In genomic region chr22:37982151-37982838, GRCh38 we compare ENCODE assay signal across 22 cellular contexts. TPM values are rescaled to one million over a fixed set of nuclear protein-coding genes. Genes with fewer than 3 reads are reported as not detected.
A peak's percentile ranks its signal among the peaks of the same experiment; 100 is the strongest.
DNase-seq lines count a peak whose midpoint lies in the region; ATAC-seq, FAIRE-seq and TF ChIP-seq lines count a peak whose summit lies in the region.
"Had no signal": no experiment of that assay in that cellular context is flagged by ENCODE, and none has a peak within 500 bp of the region (broad histone marks: within the 10 kb centered on the region; RNA-seq: fewer than 3 reads in every experiment).

No MANE protein-coding gene starts in this region.

- H3K9ac ChIP-seq in HepG2 (ENCODE audit: insufficient read depth, low read depth, low read length) (no peak overlapping the region), stomach smooth muscle (ENCODE audit: low read length in 2 of 2) (no peak overlapping the region)

- intact Hi-C loops in HepG2 (cut with micrococcal nuclease; ENCODE audit: unreplicated experiment) (no loop called here), esophagus squamous epithelium (cut with DNase I) (no loop called here)

- POLR2A ChIA-PET in RWPE1 (lab: Yijun Ruan, JAX; ENCODE audit: low non-redundant PET) (no interaction called here), HepG2 (lab: Yijun Ruan, JAX) (interaction anchor here (1.0 to 1.6 kb wide), 3 partner anchors 12 to 138 kb away, joined by 3 to 4 read pairs (median 3); partner anchors contain the start of genes ANKRD54, C22orf23 and POLR2F)

- TF ChIP-seq POLR2A in HepG2 (IDR thresholded peaks at IDR 0.05; ENCODE audit: insufficient read depth in 1 of 2, low read depth in 2 of 2, low read length in 2 of 2): no peak
- no peak for TF ChIP-seq POLR2A in esophagus squamous epithelium (IDR thresholded peaks at IDR 0.05)

- no peak for TF ChIP-seq EP300 in HepG2 (IDR thresholded peaks at IDR 0.05; ENCODE audit: low read depth in 2 of 2, low read length in 2 of 2)
- no peak for TF ChIP-seq EP300 in HepG2 (CRISPR knock-in tag; IDR thresholded peaks at IDR 0.05; ENCODE audit: borderline replicate concordance)

- WGBS in HepG2 (ENCODE audit: low lambda C conversion rate): 50% methylated on average over 10 of the region's 10 CpGs
- WGBS in esophagus squamous epithelium, 2 donors: 82 to 100% methylated on average over 5 to 7 of the region's 10 CpGs

- H3K4me1 Mint-ChIP-seq in HFFc6 (ENCODE audit: low read depth): no peaks in the 10 kb centered on the region

- TF ChIP-seq RAD21 in HepG2 (CRISPR knock-in tag; IDR thresholded peaks at IDR 0.05): no peak

- no peaks in the 10 kb centered on the region for H3K9me3 ChIP-seq in HepG2 (ENCODE audit: low read length)
- no peaks in the 10 kb centered on the region for H3K9me3 ChIP-seq in stomach smooth muscle (ENCODE audit: control insufficient read depth in 2 of 2, low read length in 2 of 2)
- H3K9me3 ChIP-seq in esophagus squamous epithelium: no peaks in the 10 kb centered on the region
- H3K9me3 ChIP-seq: psoas muscle, tibial artery had no signal

- no peaks in the 10 kb centered on the region for H4K20me1 ChIP-seq in HepG2 (ENCODE audit: insufficient read depth, low read length)

- no peaks in the 10 kb centered on the region for H3K36me3 Mint-ChIP-seq in HFFc6 (ENCODE audit: low read depth)

- H3K4me3 ChIP-seq in coronary artery: peak overlapping the region; percentile 21
- H3K4me3 ChIP-seq in HepG2 (replicated peaks in 1 of 3; ENCODE audit: insufficient read depth in 1 of 3, low read depth in 2 of 3, low read length in 3 of 3): peak overlapping the region in 1 of 3 experiments; percentile 17; a peak in 1 of 6 replicates
- H3K4me3 ChIP-seq in stomach smooth muscle (ENCODE audit: low read length in 2 of 2): peak overlapping the region; percentile 35 to 42
- H3K4me3 ChIP-seq in esophagus squamous epithelium: peak overlapping the region in 2 of 4 donors; percentile 0 to 23
- H3K4me3 ChIP-seq: psoas muscle, tibial artery had no signal

- no peaks in the 10 kb centered on the region for H3K36me3 ChIP-seq in HepG2 (replicated peaks in 1 of 2; ENCODE audit: control insufficient read depth in 1 of 2, insufficient read depth in 2 of 2, low read length in 2 of 2)
- no peaks in the 10 kb centered on the region for H3K36me3 ChIP-seq in stomach smooth muscle (ENCODE audit: control insufficient read depth in 2 of 2, insufficient read depth in 2 of 2, low read length in 2 of 2)
- H3K36me3 ChIP-seq in esophagus squamous epithelium: peaks cover 0 to 10% (median 0%) of the 10 kb centered on the region in 3 donors

- no peak for TF ChIP-seq CTCF in RWPE1 (conservative IDR thresholded peaks at IDR 0.05; ENCODE audit: low read depth)
- no peak for TF ChIP-seq CTCF in coronary artery (IDR thresholded peaks at IDR 0.05)
- no peak for TF ChIP-seq CTCF in HepG2 (CRISPR knock-in tag; IDR thresholded peaks at IDR 0.05)
- no peak for TF ChIP-seq CTCF in HFFc6 (IDR thresholded peaks at IDR 0.05)
- no peak for TF ChIP-seq CTCF in esophagus squamous epithelium (IDR thresholded peaks at IDR 0.05)

- no peak for FAIRE-seq in HepG2 (lab: Jason Lieb, UNC)

- H3K27me3 ChIP-seq in HepG2 (ENCODE audit: control insufficient read depth in 1 of 2, insufficient read depth in 2 of 2, low read length in 2 of 2) (no peaks in the 10 kb centered on the region), stomach smooth muscle (ENCODE audit: control insufficient read depth in 1 of 2, insufficient read depth in 2 of 2, low read length in 2 of 2) (no peaks in the 10 kb centered on the region), esophagus squamous epithelium (no peaks in the 10 kb centered on the region)
- H3K27me3 ChIP-seq: tibial artery had no signal

- peaks cover 2% of the 10 kb centered on the region; the same call in 1 of the 2 replicates for H3K27me3 Mint-ChIP-seq in HFFc6 (ENCODE audit: insufficient read depth)

- peak overlapping the region; percentile 63 for H3K4me2 ChIP-seq in HepG2 (ENCODE audit: low read depth, low read length)

- CTCF ChIA-PET in RWPE1 (lab: Yijun Ruan, JAX) (no interaction called here), HepG2 (lab: Yijun Ruan, JAX; ENCODE audit: low intra/inter-chr PET ratio, low total read pairs) (no interaction called here)

- BruUV-seq in HepG2 (replicated peaks; lab: Mats Ljungman, UMichigan): no TSS peak

- H3K4me1 ChIP-seq in HepG2 (ENCODE audit: insufficient read depth, low read length) (peaks cover 39% of the 10 kb centered on the region), stomach smooth muscle (ENCODE audit: control insufficient read depth, insufficient read depth, low read length) (no peaks in the 10 kb centered on the region), esophagus squamous epithelium (no peaks in the 10 kb centered on the region)
- H3K4me1 ChIP-seq: psoas muscle had no signal

- DNase-seq in RWPE1 (ENCODE audit: low spot score) (no peak), coronary artery (ENCODE audit: low spot score) (no peak), HepG2 (ENCODE audit: low spot score) (no peak), HFFc6 (no peak), NCI-H2227 (lab: John Stamatoyannopoulos, UW; ENCODE audit: unreplicated experiment) (no peak), esophagus squamous epithelium (lab: John Stamatoyannopoulos, UW) (no peak)
- DNase-seq: activated CD4-positive, alpha-beta T cell treated with anti-CD3 and anti-CD28 coated beads, Interleukin-2, amount 50 U/mL, for 4 hours; activated gamma-delta T cell treated with Interleukin-2 at 50 U/mL for 16 hours; cerebellar nuclear complex; NCI-H69; psoas muscle; SHP77 treated with DMSO at 0.1 percent for 48 hours; tibial artery had no signal

- H2AFZ ChIP-seq in HepG2 (ENCODE audit: low read length): no peak overlapping the region

- peak; percentile 20 for ATAC-seq in HepG2
- no peak for ATAC-seq in HG02759 (IDR thresholded peaks at IDR 0.05; ENCODE audit: unreplicated experiment)

- H3K27ac ChIP-seq in RWPE1 (peak overlapping the region; percentile 7; the same call in 1 of the 2 replicates), coronary artery (peak overlapping the region in 1 of 2 donors; percentile 56), HepG2 (ENCODE audit: extremely low read length, insufficient read depth, low read length) (peak overlapping the region; percentile 34), stomach smooth muscle (ENCODE audit: low read length) (no peak overlapping the region), esophagus squamous epithelium (no peak overlapping the region)
- H3K27ac ChIP-seq: psoas muscle, tibial artery had no signal

- H3K79me2 ChIP-seq in HepG2 (ENCODE audit: insufficient read depth, low read length): no peaks in the 10 kb centered on the region

- H3K4me3 Mint-ChIP-seq in HFFc6: no peak overlapping the region
- H3K4me3 Mint-ChIP-seq: nephron progenitor cell had no signal

- no peak overlapping the region for H3K27ac Mint-ChIP-seq in HFFc6
- H3K27ac Mint-ChIP-seq: mesothelial cell of epicardium, nephron progenitor cell had no signal

- in situ Hi-C loops in HepG2 (cut with HindIII; ENCODE audit: extremely low pct_ligation_motif_present, low pct_unique_long_range_greater_than_20kb): no loop called here

- H3K9me3 Mint-ChIP-seq in HFFc6: no peaks in the 10 kb centered on the region
- H3K9me3 Mint-ChIP-seq: mesothelial cell of epicardium, nephron progenitor cell had no signal

RNA-seq across cellular contexts. Expression of gene SOX10, which starts 2.1 kb away (rescaled TPM):
- total RNA-seq in HepG2 (2016; rRNA removed; fragmentation: Illumina TruSeq; extraction: Trizol) (not detected in 2 replicates), esophagus squamous epithelium (1 to 10 TPM in 2 of 4 donors, under 1 TPM in 1, not detected in 1; 0.44 to 1.7 (median 1.5) TPM)
- total RNA-seq in HepG2 (2016; cell fraction: cytosol; rRNA removed; fragmentation: Illumina TruSeq; extraction: Trizol; ENCODE audit: low read depth): not detected in 2 replicates
- not detected in 2 replicates for total RNA-seq in HepG2 (2016; cell fraction: insoluble cytoplasmic fraction; rRNA removed; fragmentation: Illumina TruSeq; extraction: Trizol)
- not detected in 2 replicates for total RNA-seq in HepG2 (2016; cell fraction: membrane; rRNA removed; fragmentation: Illumina TruSeq; extraction: Trizol)
- total RNA-seq in HepG2 (2016; cell fraction: nucleus; rRNA removed; fragmentation: Illumina TruSeq; extraction: Trizol): not detected in 2 replicates
- not detected in 2 replicates for polyA plus RNA-seq in HepG2 (2011; rRNA removed)
- polyA plus RNA-seq in HepG2 (2011; cell fraction: cytosol; rRNA removed): not detected in 2 replicates
- not detected in 2 replicates for polyA plus RNA-seq in HepG2 (2011; cell fraction: nucleus; rRNA removed)
- 0.04 TPM in 1 of 2 replicates, not detected in the other for polyA plus RNA-seq in HepG2 (2012)
- not detected in 2 replicates for polyA plus RNA-seq in HepG2 (2016; cell fraction: cytosol; fragmentation: Illumina TruSeq; extraction: Trizol; ENCODE audit: low read depth)
- polyA plus RNA-seq in HepG2 (2016; cell fraction: insoluble cytoplasmic fraction; fragmentation: Illumina TruSeq; extraction: Trizol; ENCODE audit: low read depth): not detected in 2 replicates
- polyA plus RNA-seq in HepG2 (2016; cell fraction: membrane; fragmentation: Illumina TruSeq; extraction: Trizol; ENCODE audit: low read depth): not detected in 2 replicates
- not detected in 2 replicates for polyA plus RNA-seq in HepG2 (2016; cell fraction: nucleus; fragmentation: Illumina TruSeq; extraction: Trizol; ENCODE audit: insufficient read depth, low read depth)
- not detected in 2 replicates for polyA minus RNA-seq in HepG2 (2011; rRNA and poly(A)+ RNA removed; ENCODE audit: low replicate concordance)
- not detected in 2 replicates for polyA minus RNA-seq in HepG2 (2011; cell fraction: cytosol; rRNA and poly(A)+ RNA removed)
- not detected in 2 replicates for polyA minus RNA-seq in HepG2 (2011; cell fraction: nucleus; rRNA and poly(A)+ RNA removed)
- not detected for total RNA-seq in HFFc6 (2021; fragmentation: NEBNext Ultra II Directional; extraction: Animal tissue kit (Norgen Biotek cat#: 25700))
- total RNA-seq: Daoy; HT-29; kidney epithelial cell; LHCN-M2; T-helper 1 cell treated with Interleukin-12 subunit alpha and Interleukin-12 subunit beta and Interleukin-4 antibody, amounts not matched to agents 30 ng/mL and 1 ng/mL, for 36 hours had no signal

RNA-seq across cellular contexts. Expression of gene POLR2F, which starts 28.8 kb away (rescaled TPM):
- total RNA-seq in HepG2 (2016; rRNA removed; fragmentation: Illumina TruSeq; extraction: Trizol): 135 and 147 TPM in 2 replicates
- total RNA-seq in HepG2 (2016; cell fraction: cytosol; rRNA removed; fragmentation: Illumina TruSeq; extraction: Trizol; ENCODE audit: low read depth): 107 and 130 TPM in 2 replicates
- total RNA-seq in HepG2 (2016; cell fraction: insoluble cytoplasmic fraction; rRNA removed; fragmentation: Illumina TruSeq; extraction: Trizol): 141 and 150 TPM in 2 replicates
- total RNA-seq in HepG2 (2016; cell fraction: membrane; rRNA removed; fragmentation: Illumina TruSeq; extraction: Trizol): 184 and 188 TPM in 2 replicates
- 49.0 and 50.7 TPM in 2 replicates for total RNA-seq in HepG2 (2016; cell fraction: nucleus; rRNA removed; fragmentation: Illumina TruSeq; extraction: Trizol)
- polyA plus RNA-seq in HepG2 (2011; rRNA removed): 136 and 158 TPM in 2 replicates
- polyA plus RNA-seq in HepG2 (2011; cell fraction: cytosol; rRNA removed): 155 and 221 TPM in 2 replicates
- polyA plus RNA-seq in HepG2 (2011; cell fraction: nucleus; rRNA removed): 72.1 and 83.3 TPM in 2 replicates
- 135 and 152 TPM in 2 replicates for polyA plus RNA-seq in HepG2 (2012)
- 196 and 219 TPM in 2 replicates for polyA plus RNA-seq in HepG2 (2016; cell fraction: cytosol; fragmentation: Illumina TruSeq; extraction: Trizol; ENCODE audit: low read depth)
- polyA plus RNA-seq in HepG2 (2016; cell fraction: insoluble cytoplasmic fraction; fragmentation: Illumina TruSeq; extraction: Trizol; ENCODE audit: low read depth): 220 TPM in 2 replicates
- 238 and 251 TPM in 2 replicates for polyA plus RNA-seq in HepG2 (2016; cell fraction: membrane; fragmentation: Illumina TruSeq; extraction: Trizol; ENCODE audit: low read depth)
- polyA plus RNA-seq in HepG2 (2016; cell fraction: nucleus; fragmentation: Illumina TruSeq; extraction: Trizol; ENCODE audit: insufficient read depth, low read depth): 117 and 120 TPM in 2 replicates
- 30.1 and 40.6 TPM in 2 replicates for polyA minus RNA-seq in HepG2 (2011; rRNA and poly(A)+ RNA removed; ENCODE audit: low replicate concordance)
- 33.1 TPM in 2 replicates for polyA minus RNA-seq in HepG2 (2011; cell fraction: cytosol; rRNA and poly(A)+ RNA removed)
- polyA minus RNA-seq in HepG2 (2011; cell fraction: nucleus; rRNA and poly(A)+ RNA removed): 14.9 and 15.7 TPM in 2 replicates
- 100 to 1,000 TPM in 4 of 6 experiments, 10 to 100 TPM in 2; 91.6 to 130 (median 107) TPM for total RNA-seq in HFFc6 (2021; fragmentation: NEBNext Ultra II Directional; extraction: Animal tissue kit (Norgen Biotek cat#: 25700))
- 10 to 100 TPM; 31.7 to 56.1 (median 46.9) TPM for total RNA-seq in esophagus squamous epithelium

RNA-seq across cellular contexts. Expression of gene C22orf23, which starts 28.9 kb away (rescaled TPM):
- total RNA-seq in HepG2 (2016; rRNA removed; fragmentation: Illumina TruSeq; extraction: Trizol): 0.24 and 0.32 TPM in 2 replicates
- 0.40 and 0.44 TPM in 2 replicates for total RNA-seq in HepG2 (2016; cell fraction: cytosol; rRNA removed; fragmentation: Illumina TruSeq; extraction: Trizol; ENCODE audit: low read depth)
- 0.22 and 0.28 TPM in 2 replicates for total RNA-seq in HepG2 (2016; cell fraction: insoluble cytoplasmic fraction; rRNA removed; fragmentation: Illumina TruSeq; extraction: Trizol)
- 0.68 and 1.1 TPM in 2 replicates for total RNA-seq in HepG2 (2016; cell fraction: membrane; rRNA removed; fragmentation: Illumina TruSeq; extraction: Trizol)
- total RNA-seq in HepG2 (2016; cell fraction: nucleus; rRNA removed; fragmentation: Illumina TruSeq; extraction: Trizol): 0.50 TPM in 2 replicates
- 0.21 and 0.24 TPM in 2 replicates for polyA plus RNA-seq in HepG2 (2011; rRNA removed)
- 0.13 and 0.25 TPM in 2 replicates for polyA plus RNA-seq in HepG2 (2011; cell fraction: cytosol; rRNA removed)
- 0.34 and 0.45 TPM in 2 replicates for polyA plus RNA-seq in HepG2 (2011; cell fraction: nucleus; rRNA removed)
- 0.21 and 0.31 TPM in 2 replicates for polyA plus RNA-seq in HepG2 (2012)
- 0.36 and 0.62 TPM in 2 replicates for polyA plus RNA-seq in HepG2 (2016; cell fraction: cytosol; fragmentation: Illumina TruSeq; extraction: Trizol; ENCODE audit: low read depth)
- polyA plus RNA-seq in HepG2 (2016; cell fraction: insoluble cytoplasmic fraction; fragmentation: Illumina TruSeq; extraction: Trizol; ENCODE audit: low read depth): 0.39 and 0.41 TPM in 2 replicates
- 0.43 and 0.85 TPM in 2 replicates for polyA plus RNA-seq in HepG2 (2016; cell fraction: membrane; fragmentation: Illumina TruSeq; extraction: Trizol; ENCODE audit: low read depth)
- 0.55 TPM in 1 of 2 replicates, not detected in the other for polyA plus RNA-seq in HepG2 (2016; cell fraction: nucleus; fragmentation: Illumina TruSeq; extraction: Trizol; ENCODE audit: insufficient read depth, low read depth)
- polyA minus RNA-seq in HepG2 (2011; rRNA and poly(A)+ RNA removed; ENCODE audit: low replicate concordance): 0.21 and 0.34 TPM in 2 replicates
- not detected in 2 replicates for polyA minus RNA-seq in HepG2 (2011; cell fraction: cytosol; rRNA and poly(A)+ RNA removed)
- 0.77 TPM in 1 of 2 replicates, not detected in the other for polyA minus RNA-seq in HepG2 (2011; cell fraction: nucleus; rRNA and poly(A)+ RNA removed)
- under 1 TPM; 0.43 to 0.73 (median 0.54) TPM for total RNA-seq in HFFc6 (2021; fragmentation: NEBNext Ultra II Directional; extraction: Animal tissue kit (Norgen Biotek cat#: 25700))
- under 1 TPM in 2 of 4 donors, not detected in 2; 0.13 to 0.38 TPM for total RNA-seq in esophagus squamous epithelium
- total RNA-seq: HT-29; kidney epithelial cell; T-helper 1 cell treated with Interleukin-12 subunit alpha and Interleukin-12 subunit beta and Interleukin-4 antibody, amounts not matched to agents 30 ng/mL and 1 ng/mL, for 36 hours had no signal

Comparison
In these comparisons a context has a peak if more than half of its experiments do, and no peak if none do; other contexts are left out.
1. H3K27ac ChIP-seq: peak in RWPE1 (single experiment) and HepG2 (single experiment); none in stomach smooth muscle (single experiment) and esophagus squamous epithelium (0 of 4).